9 cellular contexts compared by ENCODE assay signal in the genomic region with DNA sequence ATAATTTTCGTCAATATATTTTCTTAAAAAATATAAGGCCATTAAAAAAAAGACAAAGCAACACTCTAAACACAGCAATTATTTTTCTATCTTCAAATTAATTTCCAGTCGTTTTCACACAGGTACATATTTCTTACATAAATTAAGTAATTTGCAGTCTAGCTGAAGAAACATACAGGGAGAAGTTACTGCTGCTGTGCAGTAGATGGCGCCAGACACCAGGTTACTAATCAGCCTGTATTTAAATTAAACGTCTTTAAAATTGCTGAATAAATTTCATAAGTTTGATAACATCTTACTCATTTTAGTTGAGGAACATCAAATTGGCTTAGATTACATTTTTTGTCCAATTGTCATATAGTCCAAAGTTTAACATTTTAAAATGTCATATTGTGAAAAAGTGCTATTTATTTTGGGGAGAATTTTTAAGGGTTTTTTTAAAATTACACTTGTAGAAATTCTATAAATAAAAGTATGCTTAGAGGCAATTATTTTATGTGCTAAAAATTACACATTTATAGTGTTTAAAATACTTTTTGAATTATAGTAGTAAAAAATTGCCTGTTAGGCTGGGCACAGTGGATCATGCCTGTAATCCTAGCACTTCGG.
DNase-seq lines count a peak whose midpoint lies in the region; ATAC-seq, FAIRE-seq and TF ChIP-seq lines count a peak whose summit lies in the region.
"Had no signal": no experiment of that assay in that cellular context is flagged by ENCODE, and none has a peak within 500 bp of the region (broad histone marks: within the 10 kb centered on the region; RNA-seq: fewer than 3 reads in every experiment).

No MANE protein-coding gene starts in this region.

- peak; percentile 91 to 93 for TF ChIP-seq RAD21 in H1 (IDR thresholded peaks at IDR 0.05 in 1 of 2, conservative IDR thresholded peaks at IDR 0.05 in 1 of 2; ENCODE audit: low read depth in 2 of 2, low read length in 2 of 2)

- H3K27ac ChIP-seq in H1 (ENCODE audit: low read depth, low read length) (no peak overlapping the region), tibial artery (no peak overlapping the region)
- H3K27ac ChIP-seq: SJSA1 had no signal

- H3K4me3 ChIP-seq in H1 (ENCODE audit: extremely low read depth in 1 of 4, insufficient read depth in 2 of 4, low read depth in 3 of 4, low read length in 4 of 4) (no peak overlapping the region), tibial artery (no peak overlapping the region)
- H3K4me3 ChIP-seq: SJSA1 had no signal

- H3K9me3 ChIP-seq in H1 (ENCODE audit: insufficient read depth in 2 of 2, low read depth in 1 of 2, low read length in 1 of 2) (no peaks in the 10 kb centered on the region), tibial artery (no peaks in the 10 kb centered on the region)
- H3K9me3 ChIP-seq: SJSA1 had no signal

- no peak overlapping the region for H3K4me3 Mint-ChIP-seq in activated CD4-positive, alpha-beta T cell treated with anti-CD3 and anti-CD28 coated beads for 36 hours
- no peak overlapping the region for H3K4me3 Mint-ChIP-seq in nephron progenitor cell

- H3K9ac ChIP-seq in H1 (replicated peaks in 1 of 4; ENCODE audit: extremely low read depth in 1 of 4, low read depth in 3 of 4, low read length in 3 of 4), result no peak overlapping the region

- H3K4me1 Mint-ChIP-seq in activated CD4-positive, alpha-beta T cell treated with anti-CD3 and anti-CD28 coated beads for 36 hours, result no peaks in the 10 kb centered on the region
- H3K4me1 Mint-ChIP-seq in nephron progenitor cell, result peaks cover 8% of the 10 kb centered on the region

- 22% methylated on average over 5 of the region's 5 CpGs; no CpG with 5 or more reads in 1 of the 2 experiments for WGBS in H1 (ENCODE audit: extremely low coverage in 1 of 2, insufficient coverage in 1 of 2, insufficient read length in 1 of 2, insufficient replicate concordance in 2 of 2, low coverage in 1 of 2, low lambda C conversion rate in 2 of 2, missing lambda C conversion rate in 1 of 2), 2 experiments

- H3K79me1 ChIP-seq in H1 (ENCODE audit: low read depth, low read length), result no peaks in the 10 kb centered on the region

- H3K27me3 ChIP-seq in H1 (replicated peaks in 1 of 4; ENCODE audit: control insufficient read depth in 3 of 4, extremely low read depth in 1 of 4, insufficient read depth in 3 of 4, low read length in 3 of 4) (no peaks in the 10 kb centered on the region), tibial artery (no peaks in the 10 kb centered on the region)
- H3K27me3 ChIP-seq: SJSA1 had no signal

- no peak overlapping the region for H4K8ac ChIP-seq in H1 (ENCODE audit: extremely low read depth, insufficient read depth, low read length)

- no peak for TF ChIP-seq EP300 in H1 (IDR thresholded peaks at IDR 0.05; ENCODE audit: borderline replicate concordance in 1 of 2, low read depth in 2 of 2, low read length in 2 of 2)

- H2AFZ ChIP-seq in H1 (ENCODE audit: low read length), result no peak overlapping the region

- no peaks in the 10 kb centered on the region for H3K4me1 ChIP-seq in H1 (replicated peaks in 1 of 4; ENCODE audit: control insufficient read depth in 3 of 4, insufficient read depth in 4 of 4, low read length in 3 of 4)
- no peaks in the 10 kb centered on the region for H3K4me1 ChIP-seq in tibial artery
- H3K4me1 ChIP-seq: SJSA1 had no signal

- TF ChIP-seq POLR2A in H1 (IDR thresholded peaks at IDR 0.05; ENCODE audit: control extremely low read depth in 1 of 2, low read depth in 2 of 2, low read length in 2 of 2), result no peak

- no peak overlapping the region for H4K5ac ChIP-seq in H1 (ENCODE audit: insufficient read length, low read depth, low read length)

- no peak overlapping the region for H3K23ac ChIP-seq in H1 (ENCODE audit: insufficient read length)

- no peak overlapping the region for H2AK5ac ChIP-seq in H1 (ENCODE audit: low read depth, low read length)

- no peak overlapping the region for H3K56ac ChIP-seq in H1 (replicated peaks; ENCODE audit: insufficient read length, low read depth, low read length)

- H3K27ac Mint-ChIP-seq in activated CD4-positive, alpha-beta T cell treated with anti-CD3 and anti-CD28 coated beads for 36 hours, result no peak overlapping the region
- H3K27ac Mint-ChIP-seq in nephron progenitor cell, result no peak overlapping the region

- peak; percentile 60 for ATAC-seq in activated CD4-positive, alpha-beta T cell treated with anti-CD3 and anti-CD28 coated beads for 36 hours
- ATAC-seq in GM18861 (IDR thresholded peaks at IDR 0.05; ENCODE audit: unreplicated experiment), result no peak

- no peak overlapping the region for H2BK5ac ChIP-seq in H1 (ENCODE audit: low read depth, low read length)

- H2BK15ac ChIP-seq in H1 (ENCODE audit: low read length), result no peak overlapping the region

- no peak overlapping the region for H2BK20ac ChIP-seq in H1 (ENCODE audit: low read length)

- H3K36me3 Mint-ChIP-seq in activated CD4-positive, alpha-beta T cell treated with anti-CD3 and anti-CD28 coated beads for 36 hours (ENCODE audit: low read depth), result no peaks in the 10 kb centered on the region
- no peaks in the 10 kb centered on the region for H3K36me3 Mint-ChIP-seq in nephron progenitor cell (ENCODE audit: low read depth)

- TF ChIP-seq CTCF in GM20000 (IDR thresholded peaks at IDR 0.05; ENCODE audit: extremely low read depth, missing control alignments), result peak; percentile 83
- peak in 2 of 3 experiments; percentile 72 to 76; a peak in 3 of 4 replicates for TF ChIP-seq CTCF in H1 (IDR thresholded peaks at IDR 0.05; ENCODE audit: control extremely low read depth in 1 of 3, insufficient read depth in 1 of 3, low read depth in 1 of 3, low read length in 3 of 3)
- TF ChIP-seq CTCF in nephron progenitor cell (IDR thresholded peaks at IDR 0.05), result peak; percentile 99
- TF ChIP-seq CTCF in tibial artery (IDR thresholded peaks at IDR 0.05), result peak; percentile 60 to 76

- H4K20me1 ChIP-seq in H1 (replicated peaks in 1 of 2; ENCODE audit: control insufficient read depth in 1 of 2, insufficient read depth in 2 of 2, low read length in 2 of 2), result no peaks in the 10 kb centered on the region

- no peaks in the 10 kb centered on the region for H3K79me2 ChIP-seq in H1 (ENCODE audit: control insufficient read depth in 1 of 2, insufficient read depth in 2 of 2, low read length in 2 of 2)

- H3K36me3 ChIP-seq in H1 (ENCODE audit: control insufficient read depth in 2 of 4, insufficient read depth in 4 of 4, low read length in 3 of 4) (no peaks in the 10 kb centered on the region), tibial artery (no peaks in the 10 kb centered on the region)
- H3K36me3 ChIP-seq: SJSA1 had no signal

- H3K27me3 Mint-ChIP-seq in activated CD4-positive, alpha-beta T cell treated with anti-CD3 and anti-CD28 coated beads for 36 hours, result peaks cover 13% of the 10 kb centered on the region
- H3K27me3 Mint-ChIP-seq in nephron progenitor cell (ENCODE audit: low read depth, poor library complexity), result peaks cover 6% of the 10 kb centered on the region

- FAIRE-seq in H1 (lab: Jason Lieb, UNC), result peak; percentile 73

- POLR2A ChIA-PET in activated CD4-positive, alpha-beta T cell treated with anti-CD3 and anti-CD28 coated beads for 36 hours (lab: Charles Lee), result interaction anchor here (0.6 kb wide), 1 partner anchor 106 kb away, joined by 6 read pairs; no protein-coding TSS in a partner anchor
- POLR2A ChIA-PET in H1 (lab: Charles Lee; ENCODE audit: partially characterized antibody), result interaction anchor here (0.8 to 1.2 kb wide), 2 partner anchors 83 to 124 kb away, joined by 3 read pairs; no protein-coding TSS in a partner anchor

- no peak overlapping the region for H4K91ac ChIP-seq in H1 (replicated peaks; ENCODE audit: insufficient read length, low read length)

- no peak overlapping the region for H3K4me2 ChIP-seq in H1 (ENCODE audit: insufficient read depth in 1 of 2, low read depth in 2 of 2, low read length in 2 of 2)

- DNase-seq in CMK (ENCODE audit: low read depth) (peak; percentile 25), GM20000 (ENCODE audit: low spot score) (peak; percentile 45), NCI-H146 treated with DMSO at 0.1 percent for 48 hours (lab: John Stamatoyannopoulos, UW; ENCODE audit: unreplicated experiment) (peak; percentile 58), H1 (ENCODE audit: low read depth in 1 of 2, low spot score in 2 of 2) (no peak), nephron progenitor cell (peak; percentile 56), tibial artery (no peak)
- DNase-seq in activated CD4-positive, alpha-beta T cell treated with anti-CD3 and anti-CD28 coated beads for 36 hours, result peak; percentile 78

- H3K4ac ChIP-seq in H1 (replicated peaks; ENCODE audit: insufficient read length, low read depth, low read length), result no peak overlapping the region

- H3K18ac ChIP-seq in H1 (ENCODE audit: extremely low read depth, low read length), result no peak overlapping the region

- no peak overlapping the region for H2BK120ac ChIP-seq in H1 (replicated peaks; ENCODE audit: low read depth, low read length)

- intact Hi-C loops in activated CD4-positive, alpha-beta T cell treated with anti-CD3 and anti-CD28 coated beads for 36 hours (cut with DNase I, micrococcal nuclease), result loop anchor here (1.0 to 10.0 kb wide), 7 partner anchors 151 to 1517 kb away; no protein-coding TSS in a partner anchor
- intact Hi-C loops in tibial artery (cut with DNase I; ENCODE audit: low total_unique reads), result no loop called here

- no peaks in the 10 kb centered on the region for H3K23me2 ChIP-seq in H1 (ENCODE audit: low read depth, low read length)

- CTCF ChIA-PET in activated CD4-positive, alpha-beta T cell treated with anti-CD3 and anti-CD28 coated beads for 36 hours (lab: Charles Lee), result interaction anchor here (0.7 to 3.0 kb wide), 27 partner anchors 8 to 1648 kb away, joined by 3 to 21 read pairs (median 3); no protein-coding TSS in a partner anchor
- CTCF ChIA-PET in H1 (lab: Charles Lee; ENCODE audit: partially characterized antibody), result interaction anchor here (0.6 to 4.0 kb wide), 61 partner anchors 7 to 1346 kb away, joined by 3 to 31 read pairs (median 3); a partner anchor contains a TSS

- no peak overlapping the region for H3K14ac ChIP-seq in H1 (ENCODE audit: insufficient read length)

- H2BK12ac ChIP-seq in H1 (ENCODE audit: low read depth, low read length), result no peak overlapping the region

- no peaks in the 10 kb centered on the region for H3K9me3 Mint-ChIP-seq in activated CD4-positive, alpha-beta T cell treated with anti-CD3 and anti-CD28 coated beads for 36 hours (ENCODE audit: low read depth)
- H3K9me3 Mint-ChIP-seq in nephron progenitor cell, result no peaks in the 10 kb centered on the region

TF ChIP-seq in H1, 55 proteins besides CTCF, POLR2A, EP300 and RAD21 (continues in another document):
- TF ChIP-seq CBX8 (IDR thresholded peaks at IDR 0.05; ENCODE audit: borderline replicate concordance, low read depth, low read length) (no peak), SP4 (IDR thresholded peaks at IDR 0.05; ENCODE audit: low read length) (no peak), CREB1 (IDR thresholded peaks at IDR 0.05) (no peak), TEAD4 (IDR thresholded peaks at IDR 0.05; ENCODE audit: low read depth, low read length) (no peak), SP2 (IDR thresholded peaks at IDR 0.05; ENCODE audit: low read length) (no peak), PHF8 (conservative IDR thresholded peaks at IDR 0.05; ENCODE audit: low read depth, low read length) (no peak), CHD1 (IDR thresholded peaks at IDR 0.05; ENCODE audit: low read depth, low read length) (no peak)

Comparison
In these comparisons a context has a peak if more than half of its experiments do, and no peak if none do; other contexts are left out.
1. DNase-seq: peak in CMK (single experiment), GM20000 (single experiment), NCI-H146 treated with DMSO at 0.1 percent for 48 hours (single experiment), activated CD4-positive, alpha-beta T cell treated with anti-CD3 and anti-CD28 coated beads for 36 hours (single experiment) and nephron progenitor cell (single experiment); none in H1 (0 of 2) and tibial artery (0 of 2).
2. Peak in every context shown above with its lines, with median percentiles within 50 percentile points of each other: CTCF ChIP-seq.